In the genomic region with DNA sequence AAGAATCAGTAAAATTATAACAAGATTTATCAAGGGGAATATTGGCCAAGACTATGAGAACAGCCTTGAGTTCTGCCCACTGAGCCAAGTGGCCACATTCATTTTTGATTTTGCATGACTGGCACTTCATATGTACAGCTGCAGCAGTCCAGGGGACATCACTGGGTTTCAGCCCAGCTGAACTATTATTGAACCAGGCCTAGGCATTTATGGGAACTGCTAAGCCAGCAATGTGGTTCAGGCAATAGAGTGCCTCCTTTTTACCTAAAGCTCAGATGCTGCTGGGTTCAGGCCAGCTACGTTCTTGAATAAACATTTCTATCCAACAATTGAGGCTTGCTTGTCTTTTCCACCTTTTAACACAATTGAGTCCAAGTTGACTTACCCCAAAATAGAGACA, we compare ENCODE assay signal across 24 cellular contexts.
"Had no signal": no experiment of that assay in that cellular context is flagged by ENCODE, and none has a peak within 500 bp of the region (broad histone marks: within the 10 kb centered on the region; RNA-seq: fewer than 3 reads in every experiment).

No MANE protein-coding gene starts in this region.

- DNase-seq: Kasumi-1, KG1, MG63, NCI-H1048, NCI-H1105 treated with DMSO at 0.1 percent for 48 hours, NCI-H1417, NCI-H1436, NCI-H146, NCI-H1694, NCI-H187, NCI-H1930, NCI-H2029 treated with DMSO at 0.1 percent for 48 hours, NCI-H2081 treated with DMSO at 0.1 percent for 48 hours, NCI-H2107, NCI-H2171, NCI-H226, NCI-H510A treated with DMSO at 0.1 percent for 48 hours, NCI-H524 treated with DMSO at 0.1 percent for 48 hours, NCI-H526 treated with DMSO at 0.1 percent for 48 hours, NCI-H774, PC-9, Right ventricle myocardium superior, SHP77 treated with DMSO at 0.1 percent for 48 hours, SW 1271 had no signal
